ENCODE assay signal across 1 cellular context in genomic region chr5:34012791-34013190, GRCh38.
TF ChIP-seq lines count a peak whose summit lies in the region.

No MANE protein-coding gene starts in this region.

TF ChIP-seq in endothelial cell of umbilical vein, 7 proteins besides CTCF, POLR2A, EP300 and RAD21:
- TF ChIP-seq EZH2 (IDR thresholded peaks at IDR 0.05; ENCODE audit: borderline replicate concordance, low read depth, low read length, severe bottlenecking) (no peak), MAX (IDR thresholded peaks at IDR 0.05; ENCODE audit: insufficient read depth, insufficient read length) (no peak)
TF ChIP-seq in endothelial cell of umbilical vein: peak in this region for 0.
